ENCODE assay signal across 24 cellular contexts in genomic region chrX:73831500-73831899, GRCh38. TPM values are rescaled to one million over a fixed set of nuclear protein-coding genes. Genes with fewer than 3 reads are reported as not detected.
"Had no signal": no experiment of that assay in that cellular context is flagged by ENCODE, and none has a peak within 500 bp of the region (broad histone marks: within the 10 kb centered on the region; RNA-seq: fewer than 3 reads in every experiment).

No MANE protein-coding gene starts in this region.

- ATAC-seq: activated CD8-positive, alpha-beta T cell treated with anti-CD3 and anti-CD28 coated beads for 36 hours; activated T-helper 17 cell treated with anti-CD3 and anti-CD28 coated beads, Interleukin-2, amount 50 U/mL, for 72 hours; gastrocnemius medialis; left lung; sciatic nerve; stimulated activated memory B cell treated with anti-CD40 and anti-IgM and Interleukin-4, amounts not matched to agents 10 μg/mL and 1 μg/mL and 100 μg/mL, for 72 hours had no signal

- H3K4me1 Mint-ChIP-seq: activated CD4-positive, alpha-beta T cell treated with anti-CD3 and anti-CD28 coated beads, Interleukin-2, amount 10 ng/mL, durations not matched to agents 7 days and 5 days; activated T-helper 17 cell treated with anti-CD3 and anti-CD28 coated beads, Interleukin-2, amount 50 U/mL, for 72 hours; stimulated activated memory B cell treated with anti-CD40 and anti-IgM and Interleukin-4, amounts not matched to agents 10 μg/mL and 1 μg/mL and 100 μg/mL, for 72 hours had no signal

- H3K36me3 Mint-ChIP-seq: activated naive CD8-positive, alpha-beta T cell; stimulated activated memory B cell treated with anti-CD40 and anti-IgM and Interleukin-4, amounts not matched to agents 10 μg/mL and 1 μg/mL and 100 μg/mL, for 72 hours had no signal

- H3K36me3 ChIP-seq: esophagus squamous epithelium, gastrocnemius medialis, left lung, WERI-Rb-1 had no signal

- FAIRE-seq: bronchial epithelial cell, small intestine, TTC549, urothelium cell line had no signal

- H3K9me3 Mint-ChIP-seq: activated CD4-positive, alpha-beta T cell treated with anti-CD3 and anti-CD28 coated beads, Interleukin-2, amount 10 ng/mL, durations not matched to agents 7 days and 5 days; activated CD8-positive, alpha-beta T cell treated with anti-CD3 and anti-CD28 coated beads for 36 hours; activated T-cell treated with anti-CD3 and anti-CD28 coated beads, Interleukin-2, amount 50 U/mL, for 24 hours; activated T-helper 17 cell treated with anti-CD3 and anti-CD28 coated beads, Interleukin-2, amount 50 U/mL, for 72 hours; naive B cell; stimulated activated memory B cell treated with anti-CD40 and anti-IgM and Interleukin-4, amounts not matched to agents 10 μg/mL and 1 μg/mL and 100 μg/mL, for 72 hours had no signal

- DNase-seq: activated CD4-positive, alpha-beta T cell treated with anti-CD3 and anti-CD28 coated beads, Interleukin-2, amount 10 ng/mL, durations not matched to agents 7 days and 5 days; activated CD4-positive, CD25-positive, alpha-beta regulatory T cell treated with anti-CD3 and anti-CD28 coated beads, Interleukin-2, amount 50 U/mL, for 72 hours; activated CD8-positive, alpha-beta T cell treated with anti-CD3 and anti-CD28 coated beads for 36 hours; activated T-cell treated with anti-CD3 and anti-CD28 coated beads, Interleukin-2, amount 50 U/mL, for 24 hours; adrenal gland; esophagus squamous epithelium; gastrocnemius medialis; hippocampal formation; kidney glomerular epithelial cell; left lung; naive B cell; occipital lobe; small intestine; transverse colon; WERI-Rb-1 had no signal

- H3K4me1 ChIP-seq: adrenal gland, esophagus squamous epithelium, left lung, transverse colon had no signal

- H3K4me3 Mint-ChIP-seq: activated CD4-positive, alpha-beta T cell treated with anti-CD3 and anti-CD28 coated beads, Interleukin-2, amount 10 ng/mL, durations not matched to agents 7 days and 5 days; activated CD8-positive, alpha-beta T cell treated with anti-CD3 and anti-CD28 coated beads for 36 hours; activated naive CD8-positive, alpha-beta T cell; activated T-cell treated with anti-CD3 and anti-CD28 coated beads, Interleukin-2, amount 50 U/mL, for 24 hours; activated T-helper 17 cell treated with anti-CD3 and anti-CD28 coated beads, Interleukin-2, amount 50 U/mL, for 72 hours; naive B cell; stimulated activated memory B cell treated with anti-CD40 and anti-IgM and Interleukin-4, amounts not matched to agents 10 μg/mL and 1 μg/mL and 100 μg/mL, for 72 hours had no signal

- H3K4me3 ChIP-seq: adrenal gland, coronary artery, esophagus squamous epithelium, gastrocnemius medialis, left lung, lung, transverse colon had no signal

- H3K9me3 ChIP-seq: adrenal gland, esophagus squamous epithelium, gastrocnemius medialis, left lung, transverse colon had no signal

- H3K27ac Mint-ChIP-seq: activated CD4-positive, alpha-beta T cell treated with anti-CD3 and anti-CD28 coated beads, Interleukin-2, amount 10 ng/mL, durations not matched to agents 7 days and 5 days; activated CD8-positive, alpha-beta T cell treated with anti-CD3 and anti-CD28 coated beads for 36 hours; activated naive CD8-positive, alpha-beta T cell; activated T-cell treated with anti-CD3 and anti-CD28 coated beads, Interleukin-2, amount 50 U/mL, for 24 hours; activated T-helper 17 cell treated with anti-CD3 and anti-CD28 coated beads, Interleukin-2, amount 50 U/mL, for 72 hours; stimulated activated memory B cell treated with anti-CD40 and anti-IgM and Interleukin-4, amounts not matched to agents 10 μg/mL and 1 μg/mL and 100 μg/mL, for 72 hours had no signal

- H3K27me3 ChIP-seq: adrenal gland, esophagus squamous epithelium, gastrocnemius medialis, left lung, transverse colon had no signal

- H3K27me3 Mint-ChIP-seq: activated CD4-positive, alpha-beta T cell treated with anti-CD3 and anti-CD28 coated beads, Interleukin-2, amount 10 ng/mL, durations not matched to agents 7 days and 5 days; activated naive CD8-positive, alpha-beta T cell; activated T-cell treated with anti-CD3 and anti-CD28 coated beads, Interleukin-2, amount 50 U/mL, for 24 hours; stimulated activated memory B cell treated with anti-CD40 and anti-IgM and Interleukin-4, amounts not matched to agents 10 μg/mL and 1 μg/mL and 100 μg/mL, for 72 hours had no signal

- H3K27ac ChIP-seq: adrenal gland, coronary artery, esophagus squamous epithelium, gastrocnemius medialis, left lung, transverse colon, WERI-Rb-1 had no signal

RNA-seq across cellular contexts. Expression of gene XIST, which starts 21.0 kb away (rescaled TPM):
- total RNA-seq: activated CD4-positive, alpha-beta T cell treated with anti-CD3 and anti-CD28 coated beads, Interleukin-2, amount 10 ng/mL, durations not matched to agents 7 days and 5 days; activated CD8-positive, alpha-beta T cell treated with anti-CD3 and anti-CD28 coated beads for 36 hours had no signal
